1 cellular context compared by ENCODE assay signal in genomic region chr12:47265391-47265790, GRCh38.
TF ChIP-seq lines count a peak whose summit lies in the region.

No MANE protein-coding gene starts in this region.

TF ChIP-seq in K562, 482 proteins besides CTCF, POLR2A, EP300 and RAD21 (continued from another document):
- TF ChIP-seq E2F6 (IDR thresholded peaks at IDR 0.05; ENCODE audit: borderline replicate concordance in 1 of 2, extremely low read depth in 1 of 2, insufficient read depth in 1 of 2, insufficient read length in 1 of 2, low read depth in 1 of 2, low read length in 1 of 2, poor library complexity in 1 of 2, severe bottlenecking in 1 of 2) (no peak), ZNF140 (CRISPR knock-in tag; IDR thresholded peaks at IDR 0.05) (no peak), ZNF764 (CRISPR knock-in tag; IDR thresholded peaks at IDR 0.05; ENCODE audit: low read depth) (no peak), U2AF2 (optimal IDR thresholded peaks at IDR 0.05; ENCODE audit: low read depth, low read length) (no peak), MYNN (IDR thresholded peaks at IDR 0.05) (no peak), MYNN (CRISPR knock-in tag; IDR thresholded peaks at IDR 0.05) (no peak), ZNF507 (tag; conservative IDR thresholded peaks at IDR 0.05) (no peak), TCF7 (IDR thresholded peaks at IDR 0.05; ENCODE audit: borderline replicate concordance) (no peak), BRD4 (IDR thresholded peaks at IDR 0.05) (no peak)
